Comparison of ENCODE assay signal across 10 cellular contexts in genomic region chr1:35581621-35582020, GRCh38. TPM values are rescaled to one million over a fixed set of nuclear protein-coding genes. Genes with fewer than 3 reads are reported as not detected.
DNase-seq lines count a peak whose midpoint lies in the region; ATAC-seq and TF ChIP-seq lines count a peak whose summit lies in the region.
"Not testable (repeated sequence)": the region's sequence is repeated elsewhere in the genome, so short reads cannot be mapped to it uniquely, and the experiment has no call there.
"Had no signal": no experiment of that assay in that cellular context is flagged by ENCODE, and none has a peak within 500 bp of the region (broad histone marks: within the 10 kb centered on the region; RNA-seq: fewer than 3 reads in every experiment).

No MANE protein-coding gene starts in this region.

- not testable (repeated sequence) for TF ChIP-seq POLR2A in spleen (IDR thresholded peaks at IDR 0.05)

- intact Hi-C loops in CD14-positive monocyte (cut with micrococcal nuclease); posterior vena cava (cut with DNase I); spleen (cut with DNase I; ENCODE audit: low total_unique reads): not testable (repeated sequence)

- H3K4me3 ChIP-seq in BLaER1 treated with 17β-estradiol and CSF1 and Interleukin-3, amounts not matched to agents 10 nM and 100 nM; Loucy (ENCODE audit: low read length, poor library complexity, severe bottlenecking); spleen: not testable (repeated sequence)

- POLR2A ChIA-PET in activated naive CD8-positive, alpha-beta T cell treated with anti-CD3 and anti-CD28 coated beads, Interleukin-2, amount 10 ng/mL, durations not matched to agents 7 days and 5 days (lab: Charles Lee): not testable (repeated sequence)

- H3K4me2 ChIP-seq in BLaER1 treated with 17β-estradiol and CSF1 and Interleukin-3, amounts not matched to agents 10 nM and 100 nM: peak overlapping the region in 6 of 11 experiments; percentile 57 to 98 (median 97); a peak in 9 of 22 replicates
- H3K4me2 ChIP-seq in Loucy (ENCODE audit: low read depth, low read length, poor library complexity, severe bottlenecking): peak overlapping the region; percentile 45

- not testable (repeated sequence) for H3K9me3 Mint-ChIP-seq in CD14-positive monocyte; activated naive CD8-positive, alpha-beta T cell treated with anti-CD3 and anti-CD28 coated beads, Interleukin-2, amount 10 ng/mL, durations not matched to agents 7 days and 5 days; stimulated activated naive B cell treated with anti-CD40 and anti-IgM and Interleukin-4, amounts not matched to agents 10 μg/mL and 1 μg/mL and 100 μg/mL, for 72 hours

- H3K9me2 ChIP-seq in Loucy (replicated peaks; ENCODE audit: low read depth, low read length): not testable (repeated sequence)

- peaks cover 0 to 14% (median 3%) of the 10 kb centered on the region in 3 donors for H3K27me3 Mint-ChIP-seq in CD14-positive monocyte (ENCODE audit: low read depth in 3 of 3)
- not testable (repeated sequence) for H3K27me3 Mint-ChIP-seq in activated naive CD8-positive, alpha-beta T cell treated with anti-CD3 and anti-CD28 coated beads, Interleukin-2, amount 10 ng/mL, durations not matched to agents 7 days and 5 days; stimulated activated naive B cell treated with anti-CD40 and anti-IgM and Interleukin-4, amounts not matched to agents 10 μg/mL and 1 μg/mL and 100 μg/mL, for 72 hours

- not testable (repeated sequence) for ATAC-seq in activated naive CD8-positive, alpha-beta T cell treated with anti-CD3 and anti-CD28 coated beads, Interleukin-2, amount 10 ng/mL, durations not matched to agents 7 days and 5 days (ENCODE audit: low read depth); stimulated activated naive B cell treated with anti-CD40 and anti-IgM and Interleukin-4, amounts not matched to agents 10 μg/mL and 1 μg/mL and 100 μg/mL, for 72 hours (replicated peaks)

- TF ChIP-seq CTCF in CD14-positive monocyte (IDR thresholded peaks at IDR 0.05); Loucy (conservative IDR thresholded peaks at IDR 0.05; ENCODE audit: low read length); spleen (IDR thresholded peaks at IDR 0.05 in 8 of 11, conservative IDR thresholded peaks at IDR 0.05 in 3 of 11): not testable (repeated sequence)

- H3K9ac ChIP-seq in BLaER1 treated with 17β-estradiol and CSF1 and Interleukin-3, amounts not matched to agents 10 nM and 100 nM; Loucy (ENCODE audit: low read depth, low read length, poor library complexity, severe bottlenecking): not testable (repeated sequence)

- H3K79me2 ChIP-seq in Loucy (ENCODE audit: insufficient read depth, low read length): peaks cover 32% of the 10 kb centered on the region

- H3K36me3 ChIP-seq in BLaER1 treated with 17β-estradiol and CSF1 and Interleukin-3, amounts not matched to agents 10 nM and 100 nM: peaks cover 0 to 28% (median 0%) of the 10 kb centered on the region in 11 experiments; a peak in 7 of 22 replicates
- not testable (repeated sequence) for H3K36me3 ChIP-seq in Loucy (ENCODE audit: insufficient read depth, low read length); spleen

- not testable (repeated sequence) for H3F3A ChIP-seq in Loucy (ENCODE audit: low read depth)

- peak overlapping the region in 1 of 7 donors; percentile 66 for H3K27ac Mint-ChIP-seq in CD14-positive monocyte
- not testable (repeated sequence) for H3K27ac Mint-ChIP-seq in activated naive CD8-positive, alpha-beta T cell treated with anti-CD3 and anti-CD28 coated beads, Interleukin-2, amount 10 ng/mL, durations not matched to agents 7 days and 5 days
- H3K27ac Mint-ChIP-seq in stimulated activated naive B cell treated with anti-CD40 and anti-IgM and Interleukin-4, amounts not matched to agents 10 μg/mL and 1 μg/mL and 100 μg/mL, for 72 hours: peak overlapping the region; percentile 28

- not testable (repeated sequence) for H3K4me3 Mint-ChIP-seq in CD14-positive monocyte; activated naive CD8-positive, alpha-beta T cell treated with anti-CD3 and anti-CD28 coated beads, Interleukin-2, amount 10 ng/mL, durations not matched to agents 7 days and 5 days; stimulated activated naive B cell treated with anti-CD40 and anti-IgM and Interleukin-4, amounts not matched to agents 10 μg/mL and 1 μg/mL and 100 μg/mL, for 72 hours

- not testable (repeated sequence) for H2AFZ ChIP-seq in Loucy (ENCODE audit: low read length)

- H3K27me3 ChIP-seq in BLaER1 treated with 17β-estradiol and CSF1 and Interleukin-3, amounts not matched to agents 10 nM and 100 nM; Loucy (ENCODE audit: insufficient read depth, low read length, poor library complexity, severe bottlenecking): not testable (repeated sequence)
- H3K27me3 ChIP-seq in spleen (replicated peaks in 1 of 7): peaks cover 0 to 11% (median 6%) of the 10 kb centered on the region in 7 donors

- H3K9me3 ChIP-seq in BLaER1 treated with 17β-estradiol and CSF1 and Interleukin-3, amounts not matched to agents 10 nM and 100 nM (replicated peaks in 1 of 11); Loucy (ENCODE audit: insufficient read depth, low read depth, low read length); spleen: not testable (repeated sequence)

- H3K4me1 Mint-ChIP-seq in CD14-positive monocyte: peaks cover 17% of the 10 kb centered on the region
- H3K4me1 Mint-ChIP-seq in activated naive CD8-positive, alpha-beta T cell treated with anti-CD3 and anti-CD28 coated beads, Interleukin-2, amount 10 ng/mL, durations not matched to agents 7 days and 5 days: peaks cover 10% of the 10 kb centered on the region
- peaks cover 13 to 18% of the 10 kb centered on the region in 2 donors for H3K4me1 Mint-ChIP-seq in stimulated activated naive B cell treated with anti-CD40 and anti-IgM and Interleukin-4, amounts not matched to agents 10 μg/mL and 1 μg/mL and 100 μg/mL, for 72 hours

- WGBS in spleen, 5 donors: 84 to 94% (median 88%) methylated on average over 9 of the region's 9 CpGs

- H4K20me1 ChIP-seq in BLaER1 treated with 17β-estradiol and CSF1 and Interleukin-3, amounts not matched to agents 10 nM and 100 nM: peaks cover 0 to 13% (median 0%) of the 10 kb centered on the region in 11 experiments; a peak in 3 of 22 replicates
- not testable (repeated sequence) for H4K20me1 ChIP-seq in Loucy (ENCODE audit: insufficient read depth, low read length, poor library complexity, severe bottlenecking)

- DNase-seq in CD14-positive monocyte (ENCODE audit: low spot score) (peak; percentile 38), posterior vena cava (ENCODE audit: low spot score) (peak; percentile 3), spleen (peak; percentile 29)
- DNase-seq in activated effector memory CD4-positive, alpha-beta T cell treated with anti-CD3 and anti-CD28 coated beads, Interleukin-2, amount 50 U/mL, for 16 hours: peak; percentile 55
- peak; percentile 5 for DNase-seq in activated naive CD8-positive, alpha-beta T cell treated with anti-CD3 and anti-CD28 coated beads, Interleukin-2, amount 10 ng/mL, durations not matched to agents 7 days and 5 days
- DNase-seq in stimulated activated naive B cell treated with anti-CD40 and anti-IgM and Interleukin-4, amounts not matched to agents 10 μg/mL and 1 μg/mL and 100 μg/mL, for 72 hours: not testable (repeated sequence)

- peak overlapping the region in 1 of 11 experiments; percentile 25; a peak in 1 of 22 replicates for H3K27ac ChIP-seq in BLaER1 treated with 17β-estradiol and CSF1 and Interleukin-3, amounts not matched to agents 10 nM and 100 nM
- H3K27ac ChIP-seq in spleen: not testable (repeated sequence)

- H3K36me3 Mint-ChIP-seq in CD14-positive monocyte: peaks cover 9 to 12% of the 10 kb centered on the region in 2 donors
- H3K36me3 Mint-ChIP-seq in activated naive CD8-positive, alpha-beta T cell treated with anti-CD3 and anti-CD28 coated beads, Interleukin-2, amount 10 ng/mL, durations not matched to agents 7 days and 5 days; stimulated activated naive B cell treated with anti-CD40 and anti-IgM and Interleukin-4, amounts not matched to agents 10 μg/mL and 1 μg/mL and 100 μg/mL, for 72 hours: not testable (repeated sequence)

- H3K4me1 ChIP-seq in BLaER1 treated with 17β-estradiol and CSF1 and Interleukin-3, amounts not matched to agents 10 nM and 100 nM: peaks cover 33 to 51% (median 45%) of the 10 kb centered on the region in 10 experiments
- peaks cover 30% of the 10 kb centered on the region for H3K4me1 ChIP-seq in Loucy (ENCODE audit: insufficient read depth, low read length, poor library complexity, severe bottlenecking)
- peaks cover 0 to 35% (median 20%) of the 10 kb centered on the region in 6 donors for H3K4me1 ChIP-seq in spleen

RNA-seq across cellular contexts. Expression of gene TFAP2E, which starts 8.5 kb away (rescaled TPM):
- polyA plus RNA-seq in CD14-positive monocyte: 1 to 10 TPM in 1 of 2 donors, under 1 TPM in 1; 0.77 to 1.5 TPM
- 1 to 10 TPM; 1.2 to 1.8 TPM for total RNA-seq in activated naive CD8-positive, alpha-beta T cell treated with anti-CD3 and anti-CD28 coated beads, Interleukin-2, amount 10 ng/mL, durations not matched to agents 7 days and 5 days
- under 1 TPM; 0.65 to 0.81 TPM for total RNA-seq in posterior vena cava
- total RNA-seq in spleen: 1 to 10 TPM in 4 of 7 donors, under 1 TPM in 1, not detected in 2; 0.60 to 2.9 (median 1.7) TPM
- 1 to 10 TPM; 1.6 to 4.4 (median 3.4) TPM for polyA plus RNA-seq in spleen
- total RNA-seq: A172, G401 had no signal

RNA-seq across cellular contexts. Expression of gene NCDN, which starts 24.0 kb away (rescaled TPM):
- polyA plus RNA-seq in CD14-positive monocyte: 1 to 10 TPM; 5.0 to 7.0 TPM
- 10 to 100 TPM; 21.5 to 23.2 TPM for total RNA-seq in activated naive CD8-positive, alpha-beta T cell treated with anti-CD3 and anti-CD28 coated beads, Interleukin-2, amount 10 ng/mL, durations not matched to agents 7 days and 5 days
- 10 to 100 TPM; 16.6 to 22.6 TPM for total RNA-seq in posterior vena cava
- 10 to 100 TPM; 13.5 to 19.1 (median 17.4) TPM for total RNA-seq in spleen
- polyA plus RNA-seq in spleen: 1 to 10 TPM; 4.2 to 9.3 (median 5.0) TPM

RNA-seq across cellular contexts. Expression of gene KIAA0319L, which starts 24.4 kb away (rescaled TPM):
- polyA plus RNA-seq in CD14-positive monocyte: 10 to 100 TPM; 20.6 to 28.6 TPM
- total RNA-seq in activated naive CD8-positive, alpha-beta T cell treated with anti-CD3 and anti-CD28 coated beads, Interleukin-2, amount 10 ng/mL, durations not matched to agents 7 days and 5 days: 10 to 100 TPM; 49.8 to 51.8 TPM
- 10 to 100 TPM; 28.4 to 28.6 TPM for total RNA-seq in posterior vena cava
- total RNA-seq in spleen: 100 to 1,000 TPM in 1 of 7 donors, 10 to 100 TPM in 6; 52.2 to 103 (median 68.9) TPM
- 10 to 100 TPM; 10.5 to 18.5 (median 14.9) TPM for polyA plus RNA-seq in spleen

RNA-seq across cellular contexts. Expression of gene PSMB2, which starts 59.7 kb away (rescaled TPM):
- 10 to 100 TPM; 78.6 to 84.1 TPM for polyA plus RNA-seq in CD14-positive monocyte
- total RNA-seq in activated naive CD8-positive, alpha-beta T cell treated with anti-CD3 and anti-CD28 coated beads, Interleukin-2, amount 10 ng/mL, durations not matched to agents 7 days and 5 days: 10 to 100 TPM; 55.1 to 58.0 TPM
- total RNA-seq in posterior vena cava: 10 to 100 TPM; 37.5 to 38.1 TPM
- total RNA-seq in spleen: 10 to 100 TPM; 32.1 to 49.2 (median 45.5) TPM
- 10 to 100 TPM; 20.7 to 48.2 (median 37.4) TPM for polyA plus RNA-seq in spleen
